ENCODE assay signal across 8 cellular contexts in the genomic region with DNA sequence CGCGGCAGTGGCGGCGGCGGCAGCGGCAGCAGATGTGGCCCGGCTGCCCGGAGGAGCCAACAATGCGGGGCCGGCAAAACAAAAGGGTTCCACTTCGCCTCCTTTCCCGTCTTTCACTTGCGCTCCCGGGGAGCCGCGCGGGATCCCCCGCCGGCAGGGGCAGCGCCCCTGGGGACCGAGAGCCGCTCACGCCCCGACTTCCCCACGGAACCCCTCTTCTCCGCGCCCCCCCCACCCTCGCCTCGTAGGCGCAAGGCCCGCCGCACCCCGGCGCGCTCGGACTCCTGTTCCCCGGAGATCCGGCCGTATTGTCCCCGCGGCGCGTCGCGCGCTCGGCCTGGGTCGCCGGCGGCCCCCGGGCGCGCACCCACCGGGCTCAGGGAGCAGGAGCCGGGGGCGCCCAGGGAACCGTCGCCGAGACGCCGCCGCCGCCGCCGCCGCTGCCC. TPM values are rescaled to one million over a fixed set of nuclear protein-coding genes. Genes with fewer than 3 reads are reported as not detected.
DNase-seq lines count a peak whose midpoint lies in the region; ATAC-seq, FAIRE-seq and TF ChIP-seq lines count a peak whose summit lies in the region.

No MANE protein-coding gene starts in this region.

- H4K20me1 ChIP-seq in H1 (replicated peaks in 1 of 2; ENCODE audit: control insufficient read depth in 1 of 2, insufficient read depth in 2 of 2, low read length in 2 of 2), result peaks cover 0 to 5% of the 10 kb centered on the region in 2 experiments
- H4K20me1 ChIP-seq in MM.1S (ENCODE audit: insufficient read depth, low read length), result no peaks in the 10 kb centered on the region

- no peak for TF ChIP-seq POLR2A in H1 (IDR thresholded peaks at IDR 0.05; ENCODE audit: control extremely low read depth in 1 of 2, low read depth in 2 of 2, low read length in 2 of 2)

- H3K56ac ChIP-seq in H1 (replicated peaks; ENCODE audit: insufficient read length, low read depth, low read length), result no peak overlapping the region

- no peak for TF ChIP-seq RAD21 in H1 (IDR thresholded peaks at IDR 0.05 in 1 of 2, conservative IDR thresholded peaks at IDR 0.05 in 1 of 2; ENCODE audit: low read depth in 2 of 2, low read length in 2 of 2)

- FAIRE-seq in H1 (lab: Jason Lieb, UNC), result no peak

- H3K36me3 ChIP-seq in H1 (ENCODE audit: control insufficient read depth in 2 of 4, insufficient read depth in 4 of 4, low read length in 3 of 4) (peaks cover 0 to 5% (median 2%) of the 10 kb centered on the region in 4 experiments; a peak in 2 of 8 replicates), muscle layer of colon (ENCODE audit: insufficient read depth, low read length) (no peaks in the 10 kb centered on the region), MM.1S (replicated peaks; ENCODE audit: insufficient read depth, low read length) (no peaks in the 10 kb centered on the region)

- no peak overlapping the region for H3K23ac ChIP-seq in H1 (ENCODE audit: insufficient read length)

- no peaks in the 10 kb centered on the region for H3K27me3 ChIP-seq in H1 (replicated peaks in 1 of 4; ENCODE audit: control insufficient read depth in 3 of 4, extremely low read depth in 1 of 4, insufficient read depth in 3 of 4, low read length in 3 of 4)
- H3K27me3 ChIP-seq in muscle layer of colon (ENCODE audit: control insufficient read depth in 1 of 2, insufficient read depth in 2 of 2, low read length in 2 of 2), result no peaks in the 10 kb centered on the region
- H3K27me3 ChIP-seq in MM.1S (replicated peaks; ENCODE audit: insufficient read depth, low read length), result peaks cover 44% of the 10 kb centered on the region

- H3K4me3 ChIP-seq in H1 (ENCODE audit: extremely low read depth in 1 of 4, insufficient read depth in 2 of 4, low read depth in 3 of 4, low read length in 4 of 4), result peak overlapping the region; percentile 58 to 95 (median 74)
- peak overlapping the region in 1 of 2 donors; percentile 86 for H3K4me3 ChIP-seq in muscle layer of colon (ENCODE audit: low read depth in 1 of 2, low read length in 2 of 2)
- no peak overlapping the region for H3K4me3 ChIP-seq in MM.1S (ENCODE audit: low read length)

- no peak overlapping the region for H2BK20ac ChIP-seq in H1 (ENCODE audit: low read length)

- H3K23me2 ChIP-seq in H1 (ENCODE audit: low read depth, low read length), result peaks cover 13% of the 10 kb centered on the region; the same call in 1 of the 2 replicates

- no peak overlapping the region; the same call in 1 of the 2 replicates for H3K18ac ChIP-seq in H1 (ENCODE audit: extremely low read depth, low read length)

- H3K4ac ChIP-seq in H1 (replicated peaks; ENCODE audit: insufficient read length, low read depth, low read length), result no peak overlapping the region

- 4% methylated on average over 4 of the region's 66 CpGs; no CpG with 5 or more reads in 1 of the 2 experiments for WGBS in H1 (ENCODE audit: extremely low coverage in 1 of 2, insufficient coverage in 1 of 2, insufficient read length in 1 of 2, insufficient replicate concordance in 2 of 2, low coverage in 1 of 2, low lambda C conversion rate in 2 of 2, missing lambda C conversion rate in 1 of 2), 2 experiments

- H3K79me2 ChIP-seq in H1 (ENCODE audit: control insufficient read depth in 1 of 2, insufficient read depth in 2 of 2, low read length in 2 of 2) (peaks cover 38 to 59% of the 10 kb centered on the region in 2 experiments), MM.1S (ENCODE audit: low read length) (no peaks in the 10 kb centered on the region)

- TF ChIP-seq CTCF in C4-2B (conservative IDR thresholded peaks at IDR 0.05) (no peak), H1 (IDR thresholded peaks at IDR 0.05; ENCODE audit: control extremely low read depth in 1 of 3, insufficient read depth in 1 of 3, low read depth in 1 of 3, low read length in 3 of 3) (no peak), MM.1S (IDR thresholded peaks at IDR 0.05; ENCODE audit: low read length) (no peak)

- H3K14ac ChIP-seq in H1 (ENCODE audit: insufficient read length), result no peak overlapping the region

- H2AK5ac ChIP-seq in H1 (ENCODE audit: low read depth, low read length), result no peak overlapping the region

- H4K5ac ChIP-seq in H1 (ENCODE audit: insufficient read length, low read depth, low read length), result no peak overlapping the region

- H2AFZ ChIP-seq in H1 (ENCODE audit: low read length), result no peak overlapping the region
- no peak overlapping the region for H2AFZ ChIP-seq in MM.1S (ENCODE audit: low read length)

- ATAC-seq in HG03520 (IDR thresholded peaks at IDR 0.05; ENCODE audit: unreplicated experiment) (no peak), HG02571 (IDR thresholded peaks at IDR 0.05; ENCODE audit: unreplicated experiment) (no peak)

- H3K27ac ChIP-seq in C4-2B, result peak overlapping the region; percentile 99
- peak overlapping the region; percentile 21; the same call in 1 of the 2 replicates for H3K27ac ChIP-seq in H1 (ENCODE audit: low read depth, low read length)
- H3K27ac ChIP-seq in muscle layer of colon (ENCODE audit: low read depth, low read length), result peak overlapping the region; percentile 88
- no peak overlapping the region for H3K27ac ChIP-seq in MM.1S (ENCODE audit: low read length)

- H3F3A ChIP-seq in MM.1S (ENCODE audit: insufficient read depth, low read length), result no peaks in the 10 kb centered on the region

- CTCF ChIA-PET in H1 (lab: Charles Lee; ENCODE audit: partially characterized antibody), result no interaction called here

- DNase-seq in M059J (ENCODE audit: low read depth) (peak; percentile 19), H1 (ENCODE audit: low read depth in 1 of 2, low spot score in 2 of 2) (peak in 1 of 2 experiments; percentile 48), NCI-H510A (lab: John Stamatoyannopoulos, UW) (no peak), MM.1S (no peak)

- no peak overlapping the region for H2BK15ac ChIP-seq in H1 (ENCODE audit: low read length)

- no peak overlapping the region for H2BK120ac ChIP-seq in H1 (replicated peaks; ENCODE audit: low read depth, low read length)

- POLR2A ChIA-PET in H1 (lab: Charles Lee; ENCODE audit: partially characterized antibody), result interaction anchor here (0.6 kb wide), 1 partner anchor 178 kb away, joined by 4 read pairs; no protein-coding TSS in a partner anchor

- H4K8ac ChIP-seq in H1 (ENCODE audit: extremely low read depth, insufficient read depth, low read length), result peak overlapping the region; percentile 89; the same call in 1 of the 2 replicates

- H2BK5ac ChIP-seq in H1 (ENCODE audit: low read depth, low read length), result no peak overlapping the region

- peak overlapping the region in 3 of 4 experiments; percentile 53 to 95 (median 68); a peak in 4 of 7 replicates for H3K9ac ChIP-seq in H1 (replicated peaks in 1 of 4; ENCODE audit: extremely low read depth in 1 of 4, low read depth in 3 of 4, low read length in 3 of 4)
- H3K9ac ChIP-seq in muscle layer of colon (ENCODE audit: low read length), result no peak overlapping the region
- no peak overlapping the region for H3K9ac ChIP-seq in MM.1S (ENCODE audit: low read length)

- H3K4me2 ChIP-seq in H1 (ENCODE audit: insufficient read depth in 1 of 2, low read depth in 2 of 2, low read length in 2 of 2), result peak overlapping the region in 1 of 2 experiments; percentile 48; a peak in 3 of 4 replicates
- no peak overlapping the region for H3K4me2 ChIP-seq in MM.1S (ENCODE audit: low read depth, low read length)

- peaks cover 6 to 16% (median 10%) of the 10 kb centered on the region in 4 experiments for H3K4me1 ChIP-seq in H1 (replicated peaks in 1 of 4; ENCODE audit: control insufficient read depth in 3 of 4, insufficient read depth in 4 of 4, low read length in 3 of 4)
- H3K4me1 ChIP-seq in muscle layer of colon (ENCODE audit: insufficient read depth, low read length), result peaks cover 38% of the 10 kb centered on the region
- no peaks in the 10 kb centered on the region for H3K4me1 ChIP-seq in MM.1S (ENCODE audit: low read length)

- H2BK12ac ChIP-seq in H1 (ENCODE audit: low read depth, low read length), result no peak overlapping the region

- TF ChIP-seq EP300 in H1 (IDR thresholded peaks at IDR 0.05; ENCODE audit: borderline replicate concordance in 1 of 2, low read depth in 2 of 2, low read length in 2 of 2), result no peak

- H4K91ac ChIP-seq in H1 (replicated peaks; ENCODE audit: insufficient read length, low read length), result no peak overlapping the region

- no peaks in the 10 kb centered on the region for H3K79me1 ChIP-seq in H1 (ENCODE audit: low read depth, low read length)

- H3K9me2 ChIP-seq in MM.1S (replicated peaks; ENCODE audit: insufficient read depth, low read length), result no peaks in the 10 kb centered on the region

- H3K9me3 ChIP-seq in H1 (ENCODE audit: insufficient read depth in 2 of 2, low read depth in 1 of 2, low read length in 1 of 2) (no peaks in the 10 kb centered on the region), muscle layer of colon (ENCODE audit: low read length) (no peaks in the 10 kb centered on the region), MM.1S (replicated peaks; ENCODE audit: insufficient read depth, low read length) (no peaks in the 10 kb centered on the region)

TF ChIP-seq in H1, 55 proteins besides CTCF, POLR2A, EP300 and RAD21 (continues in another document):
- TF ChIP-seq CHD1 (IDR thresholded peaks at IDR 0.05; ENCODE audit: low read depth, low read length) (no peak), POLR2AphosphoS5 (IDR thresholded peaks at IDR 0.05; ENCODE audit: low read depth, low read length) (no peak), SIN3A (conservative IDR thresholded peaks at IDR 0.05 in 1 of 2, IDR thresholded peaks at IDR 0.05 in 1 of 2; ENCODE audit: low read depth in 1 of 2, low read length in 2 of 2) (no peak), RBBP5 (IDR thresholded peaks at IDR 0.05; ENCODE audit: borderline replicate concordance, low read depth, low read length) (0 out of 2 replicates have a peak, but pooled peaks have one; percentile 16), BRCA1 (IDR thresholded peaks at IDR 0.05; ENCODE audit: low read depth, low read length) (no peak), GABPA (IDR thresholded peaks at IDR 0.05; ENCODE audit: borderline replicate concordance, insufficient read depth, low read length) (no peak)
- TF ChIP-seq, protein P1, sequence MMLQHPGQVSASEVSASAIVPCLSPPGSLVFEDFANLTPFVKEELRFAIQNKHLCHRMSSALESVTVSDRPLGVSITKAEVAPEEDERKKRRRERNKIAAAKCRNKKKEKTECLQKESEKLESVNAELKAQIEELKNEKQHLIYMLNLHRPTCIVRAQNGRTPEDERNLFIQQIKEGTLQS (IDR thresholded peaks at IDR 0.05; ENCODE audit: insufficient read depth, low read depth, low read length), result no peak

RNA-seq across cellular contexts. Expression of gene CTBP2, which starts 0.9 kb away (rescaled TPM):
- 41.3 and 55.5 TPM in 2 replicates for total RNA-seq in M059J (2014; rRNA removed; shearing (Covaris generic))
- total RNA-seq in H1 (2021; fragmentation: NEBNext Ultra II Directional; extraction: Animal tissue kit (Norgen Biotek cat#: 25700)), result 218 and 221 TPM in 2 replicates
- 208 and 274 TPM in 2 replicates for polyA plus RNA-seq in H1 (2011; rRNA removed)
- 254 TPM for polyA plus RNA-seq in H1 (2011; cell fraction: cytosol; rRNA removed)
- polyA plus RNA-seq in H1 (2011; cell fraction: nucleus; rRNA removed), result 524 TPM
- 156 to 222 TPM (median 206 TPM) in 4 replicates for polyA plus RNA-seq in H1 (2012, experiment 1 of 2)
- polyA plus RNA-seq in H1 (2012, experiment 2 of 2), result 48.0 TPM
- polyA plus RNA-seq in H1 (2013, experiment 1 of 2), result 109 TPM
- 108 TPM for polyA plus RNA-seq in H1 (2013, experiment 2 of 2)
- polyA minus RNA-seq in H1 (2011; rRNA and poly(A)+ RNA removed), result 244 and 299 TPM in 2 replicates
- polyA minus RNA-seq in H1 (2011; cell fraction: cytosol; rRNA and poly(A)+ RNA removed), result 209 TPM
- 223 TPM for polyA minus RNA-seq in H1 (2011; cell fraction: nucleus; rRNA and poly(A)+ RNA removed)

Comparison
In these comparisons a context has a peak if more than half of its experiments do, and no peak if none do; other contexts are left out.
1. H3K9ac ChIP-seq: peak in H1 (3 of 4); none in muscle layer of colon (single experiment) and MM.1S (single experiment).